ENCODE assay signal across 2 cellular contexts in genomic region chr2:105454801-105455485, GRCh38.
TF ChIP-seq lines count a peak whose summit lies in the region.

No MANE protein-coding gene starts in this region.

TF ChIP-seq in GM12878, 131 proteins besides CTCF, POLR2A, EP300 and RAD21 (continued from another document):
- TF ChIP-seq, protein P1, sequence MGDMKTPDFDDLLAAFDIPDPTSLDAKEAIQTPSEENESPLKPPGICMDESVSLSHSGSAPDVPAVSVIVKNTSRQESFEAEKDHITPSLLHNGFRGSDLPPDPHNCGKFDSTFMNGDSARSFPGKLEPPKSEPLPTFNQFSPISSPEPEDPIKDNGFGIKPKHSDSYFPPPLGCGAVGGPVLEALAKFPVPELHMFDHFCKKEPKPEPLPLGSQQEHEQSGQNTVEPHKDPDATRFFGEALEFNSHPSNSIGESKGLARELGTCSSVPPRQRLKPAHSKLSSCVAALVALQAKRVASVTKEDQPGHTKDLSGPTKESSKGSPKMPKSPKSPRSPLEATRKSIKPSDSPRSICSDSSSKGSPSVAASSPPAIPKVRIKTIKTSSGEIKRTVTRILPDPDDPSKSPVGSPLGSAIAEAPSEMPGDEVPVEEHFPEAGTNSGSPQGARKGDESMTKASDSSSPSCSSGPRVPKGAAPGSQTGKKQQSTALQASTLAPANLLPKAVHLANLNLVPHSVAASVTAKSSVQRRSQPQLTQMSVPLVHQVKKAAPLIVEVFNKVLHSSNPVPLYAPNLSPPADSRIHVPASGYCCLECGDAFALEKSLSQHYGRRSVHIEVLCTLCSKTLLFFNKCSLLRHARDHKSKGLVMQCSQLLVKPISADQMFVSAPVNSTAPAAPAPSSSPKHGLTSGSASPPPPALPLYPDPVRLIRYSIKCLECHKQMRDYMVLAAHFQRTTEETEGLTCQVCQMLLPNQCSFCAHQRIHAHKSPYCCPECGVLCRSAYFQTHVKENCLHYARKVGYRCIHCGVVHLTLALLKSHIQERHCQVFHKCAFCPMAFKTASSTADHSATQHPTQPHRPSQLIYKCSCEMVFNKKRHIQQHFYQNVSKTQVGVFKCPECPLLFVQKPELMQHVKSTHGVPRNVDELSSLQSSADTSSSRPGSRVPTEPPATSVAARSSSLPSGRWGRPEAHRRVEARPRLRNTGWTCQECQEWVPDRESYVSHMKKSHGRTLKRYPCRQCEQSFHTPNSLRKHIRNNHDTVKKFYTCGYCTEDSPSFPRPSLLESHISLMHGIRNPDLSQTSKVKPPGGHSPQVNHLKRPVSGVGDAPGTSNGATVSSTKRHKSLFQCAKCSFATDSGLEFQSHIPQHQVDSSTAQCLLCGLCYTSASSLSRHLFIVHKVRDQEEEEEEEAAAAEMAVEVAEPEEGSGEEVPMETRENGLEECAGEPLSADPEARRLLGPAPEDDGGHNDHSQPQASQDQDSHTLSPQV (IDR thresholded peaks at IDR 0.05): no peak
- TF ChIP-seq SMAD5 (IDR thresholded peaks at IDR 0.05; ENCODE audit: low read depth) (no peak), IKZF2 (IDR thresholded peaks at IDR 0.05) (no peak), EZH2 (IDR thresholded peaks at IDR 0.05; ENCODE audit: borderline replicate concordance, control insufficient read depth, low read depth, low read length) (no peak), RUNX3 (IDR thresholded peaks at IDR 0.05; ENCODE audit: low read length) (no peak), MXI1 (IDR thresholded peaks at IDR 0.05; ENCODE audit: low read depth, low read length) (no peak)

TF ChIP-seq in HepG2, 621 proteins besides CTCF, POLR2A, EP300 and RAD21 (continued from another document and continues in another):
- TF ChIP-seq BRD4 (CRISPR knock-in tag; IDR thresholded peaks at IDR 0.05): no peak
- no peak for TF ChIP-seq SOX13 (IDR thresholded peaks at IDR 0.05)
- TF ChIP-seq SOX13 (CRISPR knock-in tag; conservative IDR thresholded peaks at IDR 0.05 in 1 of 2, IDR thresholded peaks at IDR 0.05 in 1 of 2): no peak
- TF ChIP-seq HCFC1 (IDR thresholded peaks at IDR 0.05; ENCODE audit: low read depth, low read length): no peak
- TF ChIP-seq THYN1 (CRISPR knock-in tag; IDR thresholded peaks at IDR 0.05; ENCODE audit: borderline replicate concordance, low read depth): no peak
- TF ChIP-seq ZXDC (CRISPR knock-in tag; IDR thresholded peaks at IDR 0.05): no peak
- TF ChIP-seq, protein P2, sequence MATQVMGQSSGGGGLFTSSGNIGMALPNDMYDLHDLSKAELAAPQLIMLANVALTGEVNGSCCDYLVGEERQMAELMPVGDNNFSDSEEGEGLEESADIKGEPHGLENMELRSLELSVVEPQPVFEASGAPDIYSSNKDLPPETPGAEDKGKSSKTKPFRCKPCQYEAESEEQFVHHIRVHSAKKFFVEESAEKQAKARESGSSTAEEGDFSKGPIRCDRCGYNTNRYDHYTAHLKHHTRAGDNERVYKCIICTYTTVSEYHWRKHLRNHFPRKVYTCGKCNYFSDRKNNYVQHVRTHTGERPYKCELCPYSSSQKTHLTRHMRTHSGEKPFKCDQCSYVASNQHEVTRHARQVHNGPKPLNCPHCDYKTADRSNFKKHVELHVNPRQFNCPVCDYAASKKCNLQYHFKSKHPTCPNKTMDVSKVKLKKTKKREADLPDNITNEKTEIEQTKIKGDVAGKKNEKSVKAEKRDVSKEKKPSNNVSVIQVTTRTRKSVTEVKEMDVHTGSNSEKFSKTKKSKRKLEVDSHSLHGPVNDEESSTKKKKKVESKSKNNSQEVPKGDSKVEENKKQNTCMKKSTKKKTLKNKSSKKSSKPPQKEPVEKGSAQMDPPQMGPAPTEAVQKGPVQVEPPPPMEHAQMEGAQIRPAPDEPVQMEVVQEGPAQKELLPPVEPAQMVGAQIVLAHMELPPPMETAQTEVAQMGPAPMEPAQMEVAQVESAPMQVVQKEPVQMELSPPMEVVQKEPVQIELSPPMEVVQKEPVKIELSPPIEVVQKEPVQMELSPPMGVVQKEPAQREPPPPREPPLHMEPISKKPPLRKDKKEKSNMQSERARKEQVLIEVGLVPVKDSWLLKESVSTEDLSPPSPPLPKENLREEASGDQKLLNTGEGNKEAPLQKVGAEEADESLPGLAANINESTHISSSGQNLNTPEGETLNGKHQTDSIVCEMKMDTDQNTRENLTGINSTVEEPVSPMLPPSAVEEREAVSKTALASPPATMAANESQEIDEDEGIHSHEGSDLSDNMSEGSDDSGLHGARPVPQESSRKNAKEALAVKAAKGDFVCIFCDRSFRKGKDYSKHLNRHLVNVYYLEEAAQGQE (IDR thresholded peaks at IDR 0.05; ENCODE audit: borderline replicate concordance in 1 of 2, low read depth in 1 of 2, low read length in 2 of 2): no peak
- no peak for TF ChIP-seq ZNF546 (CRISPR knock-in tag; conservative IDR thresholded peaks at IDR 0.05)
- TF ChIP-seq NAIF1 (CRISPR knock-in tag; IDR thresholded peaks at IDR 0.05; ENCODE audit: borderline replicate concordance): no peak
- TF ChIP-seq FIP1L1 (IDR thresholded peaks at IDR 0.05; ENCODE audit: borderline replicate concordance, insufficient read depth, low read depth, low read length): no peak
- no peak for TF ChIP-seq FOXP1 (IDR thresholded peaks at IDR 0.05)
- no peak for TF ChIP-seq FOXP1 (CRISPR knock-in tag; IDR thresholded peaks at IDR 0.05)
- TF ChIP-seq, protein P3, sequence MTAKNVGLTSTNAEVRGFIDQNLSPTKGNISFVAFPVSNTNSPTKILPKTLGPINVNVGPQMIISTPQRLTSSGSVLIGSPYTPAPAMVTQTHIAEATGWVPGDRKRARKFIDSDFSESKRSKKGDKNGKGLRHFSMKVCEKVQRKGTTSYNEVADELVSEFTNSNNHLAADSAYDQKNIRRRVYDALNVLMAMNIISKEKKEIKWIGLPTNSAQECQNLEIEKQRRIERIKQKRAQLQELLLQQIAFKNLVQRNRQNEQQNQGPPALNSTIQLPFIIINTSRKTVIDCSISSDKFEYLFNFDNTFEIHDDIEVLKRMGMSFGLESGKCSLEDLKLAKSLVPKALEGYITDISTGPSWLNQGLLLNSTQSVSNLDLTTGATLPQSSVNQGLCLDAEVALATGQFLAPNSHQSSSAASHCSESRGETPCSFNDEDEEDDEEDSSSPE (CRISPR knock-in tag; IDR thresholded peaks at IDR 0.05): no peak
- no peak for TF ChIP-seq ZNF616 (CRISPR knock-in tag; IDR thresholded peaks at IDR 0.05; ENCODE audit: low read depth)
- TF ChIP-seq MIXL1 (CRISPR knock-in tag; IDR thresholded peaks at IDR 0.05): no peak
- TF ChIP-seq, protein P4, sequence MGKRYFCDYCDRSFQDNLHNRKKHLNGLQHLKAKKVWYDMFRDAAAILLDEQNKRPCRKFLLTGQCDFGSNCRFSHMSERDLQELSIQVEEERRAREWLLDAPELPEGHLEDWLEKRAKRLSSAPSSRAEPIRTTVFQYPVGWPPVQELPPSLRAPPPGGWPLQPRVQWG (CRISPR knock-in tag; IDR thresholded peaks at IDR 0.05; ENCODE audit: borderline replicate concordance, low read depth): no peak
- TF ChIP-seq ZNF615 (CRISPR knock-in tag; IDR thresholded peaks at IDR 0.05; ENCODE audit: borderline replicate concordance): no peak
- no peak for TF ChIP-seq CENPT (CRISPR knock-in tag; IDR thresholded peaks at IDR 0.05; ENCODE audit: low read depth)
- TF ChIP-seq ZNF367 (CRISPR knock-in tag; IDR thresholded peaks at IDR 0.05; ENCODE audit: borderline replicate concordance): no peak
- no peak for TF ChIP-seq FOXJ3 (CRISPR knock-in tag; IDR thresholded peaks at IDR 0.05; ENCODE audit: borderline replicate concordance)
- no peak for TF ChIP-seq ZNF766 (CRISPR knock-in tag; IDR thresholded peaks at IDR 0.05; ENCODE audit: borderline replicate concordance)
- TF ChIP-seq ASH2L (IDR thresholded peaks at IDR 0.05; ENCODE audit: insufficient read length, low read depth, low read length): peak; percentile 21
- no peak for TF ChIP-seq ZNF572 (CRISPR knock-in tag; IDR thresholded peaks at IDR 0.05)
- no peak for TF ChIP-seq ZNF619 (CRISPR knock-in tag; IDR thresholded peaks at IDR 0.05)
- peak; percentile 37; the same call in 1 of the 2 replicates for TF ChIP-seq ARID5B (CRISPR knock-in tag; IDR thresholded peaks at IDR 0.05)
- no peak for TF ChIP-seq RORA (CRISPR knock-in tag; IDR thresholded peaks at IDR 0.05)
- TF ChIP-seq ELF1 (CRISPR knock-in tag; IDR thresholded peaks at IDR 0.05): no peak
- TF ChIP-seq SSRP1 (CRISPR knock-in tag; IDR thresholded peaks at IDR 0.05): 0 out of 2 replicates have a peak, but pooled peaks have one; percentile 53
- TF ChIP-seq ZNF501 (CRISPR knock-in tag; IDR thresholded peaks at IDR 0.05): no peak
- TF ChIP-seq HES4 (CRISPR knock-in tag; IDR thresholded peaks at IDR 0.05; ENCODE audit: borderline replicate concordance): no peak
- no peak for TF ChIP-seq IRX3 (CRISPR knock-in tag; IDR thresholded peaks at IDR 0.05; ENCODE audit: borderline replicate concordance, low read depth)
- no peak for TF ChIP-seq ZNF235 (CRISPR knock-in tag; IDR thresholded peaks at IDR 0.05; ENCODE audit: borderline replicate concordance)
- no peak for TF ChIP-seq ZFP37 (CRISPR knock-in tag; IDR thresholded peaks at IDR 0.05; ENCODE audit: borderline replicate concordance)
- TF ChIP-seq FOXK1 (CRISPR knock-in tag; IDR thresholded peaks at IDR 0.05; ENCODE audit: borderline replicate concordance, low read depth): no peak
- TF ChIP-seq NR2F1 (CRISPR knock-in tag; IDR thresholded peaks at IDR 0.05): peak in 1 of 2 experiments; percentile 66; a peak in 2 of 4 replicates
- TF ChIP-seq HNRNPLL (IDR thresholded peaks at IDR 0.05; ENCODE audit: low read depth, low read length, poor library complexity, severe bottlenecking): no peak
- TF ChIP-seq LBX2 (CRISPR knock-in tag; IDR thresholded peaks at IDR 0.05; ENCODE audit: borderline replicate concordance): no peak
- no peak for TF ChIP-seq ZNF639 (CRISPR knock-in tag; conservative IDR thresholded peaks at IDR 0.05)
